Comparison of ENCODE assay signal across 10 cellular contexts in genomic region chr16:31331141-31331764, GRCh38. TPM values are rescaled to one million over a fixed set of nuclear protein-coding genes. Genes with fewer than 3 reads are reported as not detected.
DNase-seq lines count a peak whose midpoint lies in the region; ATAC-seq and TF ChIP-seq lines count a peak whose summit lies in the region.
"Had no signal": no experiment of that assay in that cellular context is flagged by ENCODE, and none has a peak within 500 bp of the region (broad histone marks: within the 10 kb centered on the region; RNA-seq: fewer than 3 reads in every experiment).

No MANE protein-coding gene starts in this region.

- H3K36me3 Mint-ChIP-seq in stimulated activated effector memory CD8-positive, alpha-beta T cell treated with anti-CD3 and anti-CD28 coated beads, Interleukin-12 subunit alpha, Interleukin-12 subunit beta, amount 100 ng/mL, for 72 hours = no peaks in the 10 kb centered on the region

- H3K9me3 ChIP-seq in esophagus muscularis mucosa = no peaks in the 10 kb centered on the region

- no peaks in the 10 kb centered on the region for H3K9me3 Mint-ChIP-seq in stimulated activated effector memory CD8-positive, alpha-beta T cell treated with anti-CD3 and anti-CD28 coated beads, Interleukin-12 subunit alpha, Interleukin-12 subunit beta, amount 100 ng/mL, for 72 hours

- no peak overlapping the region for H3K27ac ChIP-seq in esophagus muscularis mucosa (replicated peaks in 1 of 4)
- H3K27ac ChIP-seq: 22Rv1 had no signal

- peaks cover 25% of the 10 kb centered on the region for H3K4me1 Mint-ChIP-seq in stimulated activated effector memory CD8-positive, alpha-beta T cell treated with anti-CD3 and anti-CD28 coated beads, Interleukin-12 subunit alpha, Interleukin-12 subunit beta, amount 100 ng/mL, for 72 hours

- 8% methylated on average over 33 of the region's 46 CpGs for WGBS in esophagus muscularis mucosa

- H3K4me1 ChIP-seq in esophagus muscularis mucosa = peaks cover 0 to 10% (median 9%) of the 10 kb centered on the region in 4 donors

- TF ChIP-seq CTCF in esophagus muscularis mucosa (IDR thresholded peaks at IDR 0.05) = no peak

- H3K27ac Mint-ChIP-seq in stimulated activated effector memory CD8-positive, alpha-beta T cell treated with anti-CD3 and anti-CD28 coated beads, Interleukin-12 subunit alpha, Interleukin-12 subunit beta, amount 100 ng/mL, for 72 hours = peak overlapping the region; percentile 82

- DNase-seq in DMS 273 (lab: John Stamatoyannopoulos, UW; ENCODE audit: unreplicated experiment) = peak; percentile 32
- no peak for DNase-seq in DMS 273 treated with DMSO at 0.1 percent for 48 hours (lab: John Stamatoyannopoulos, UW)
- DNase-seq in activated CD4-positive, alpha-beta T cell treated with anti-CD3 and anti-CD28 coated beads for 48 hours = peak; percentile 31
- peak; percentile 64 for DNase-seq in esophagus muscularis mucosa (ENCODE audit: extremely low spot score)
- DNase-seq in stimulated activated effector memory CD8-positive, alpha-beta T cell treated with anti-CD3 and anti-CD28 coated beads, Interleukin-12 subunit alpha, Interleukin-12 subunit beta, amount 100 ng/mL, for 72 hours (ENCODE audit: low spot score in 2 of 2) = peak in 1 of 2 donors; percentile 51
- no peak for DNase-seq in UCSD-AML1 (lab: John Stamatoyannopoulos, UW; ENCODE audit: unreplicated experiment)
- DNase-seq in NCI-H1092 treated with DMSO at 0.1 percent for 48 hours (lab: John Stamatoyannopoulos, UW) = no peak
- DNase-seq: NCI-H510A had no signal

- H3K27me3 ChIP-seq in esophagus muscularis mucosa = peaks cover 5 to 81% (median 19%) of the 10 kb centered on the region in 4 donors

- H3K4me3 ChIP-seq in esophagus muscularis mucosa = peak overlapping the region; percentile 33 to 49 (median 41)

- no peaks in the 10 kb centered on the region for H3K36me3 ChIP-seq in esophagus muscularis mucosa

- intact Hi-C loops in esophagus muscularis mucosa (cut with DNase I) = no loop called here

- TF ChIP-seq EP300 in esophagus muscularis mucosa (IDR thresholded peaks at IDR 0.05) = no peak

- ATAC-seq in stimulated activated effector memory CD8-positive, alpha-beta T cell treated with anti-CD3 and anti-CD28 coated beads, Interleukin-12 subunit alpha, Interleukin-12 subunit beta, amount 100 ng/mL, for 72 hours = peak; percentile 76
- no peak for ATAC-seq in HG03097 (IDR thresholded peaks at IDR 0.05; ENCODE audit: low FRiP score, unreplicated experiment)

- peak overlapping the region; percentile 73 for H3K4me3 Mint-ChIP-seq in stimulated activated effector memory CD8-positive, alpha-beta T cell treated with anti-CD3 and anti-CD28 coated beads, Interleukin-12 subunit alpha, Interleukin-12 subunit beta, amount 100 ng/mL, for 72 hours

- TF ChIP-seq POLR2A in esophagus muscularis mucosa (IDR thresholded peaks at IDR 0.05; ENCODE audit: low read depth) = no peak

RNA-seq across cellular contexts. Expression of gene ITGAX, which starts 23.7 kb away (rescaled TPM):
- total RNA-seq in esophagus muscularis mucosa = 10 to 100 TPM in 1 of 4 donors, 1 to 10 TPM in 2, under 1 TPM in 1; 0.71 to 11.3 (median 3.4) TPM

Comparison
In these comparisons a context has a peak if more than half of its experiments do, and no peak if none do; other contexts are left out.
1. DNase-seq: peak in DMS 273 (single experiment), activated CD4-positive, alpha-beta T cell treated with anti-CD3 and anti-CD28 coated beads for 48 hours (single experiment) and esophagus muscularis mucosa (single experiment); none in DMS 273 treated with DMSO at 0.1 percent for 48 hours (single experiment), UCSD-AML1 (single experiment) and NCI-H1092 treated with DMSO at 0.1 percent for 48 hours (single experiment).